In the genomic region with DNA sequence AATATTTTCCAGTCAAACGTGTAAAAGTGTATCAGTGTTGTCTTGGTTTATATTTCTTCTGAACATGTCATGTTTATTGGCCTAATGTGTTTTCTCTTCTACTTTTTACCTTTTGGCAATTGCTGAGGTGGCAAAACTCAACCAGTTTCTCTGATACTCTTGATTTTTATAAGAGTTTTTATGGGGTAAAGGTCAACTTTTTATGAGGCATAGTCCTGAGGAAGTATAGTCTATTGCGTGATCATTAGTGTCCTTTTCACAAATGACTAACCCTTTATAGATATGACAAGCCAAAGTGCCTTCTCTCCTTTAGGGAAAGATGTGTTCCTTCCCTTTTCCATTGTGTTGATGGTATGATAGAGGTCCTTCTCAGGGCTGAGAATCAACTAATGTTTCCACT, we compare ENCODE assay signal across 1 cellular context.
TF ChIP-seq lines count a peak whose summit lies in the region.

No MANE protein-coding gene starts in this region.

TF ChIP-seq in K562, 482 proteins besides CTCF, POLR2A, EP300 and RAD21:
- TF ChIP-seq RERE (CRISPR knock-in tag; IDR thresholded peaks at IDR 0.05; ENCODE audit: borderline replicate concordance) = no peak
- TF ChIP-seq MAFK (IDR thresholded peaks at IDR 0.05; ENCODE audit: low read length) = peak; percentile 44; the same call in 1 of the 2 replicates
- TF ChIP-seq ZSCAN32 (CRISPR knock-in tag; IDR thresholded peaks at IDR 0.05) = no peak
- TF ChIP-seq ZNF316 (IDR thresholded peaks at IDR 0.05) = peak; percentile 82
- peak; percentile 68 for TF ChIP-seq MAFG (tag; conservative IDR thresholded peaks at IDR 0.05)
- TF ChIP-seq C11orf30 (IDR thresholded peaks at IDR 0.05; ENCODE audit: low read depth) = peak; percentile 63; the same call in 1 of the 2 replicates
- TF ChIP-seq MAFF (IDR thresholded peaks at IDR 0.05; ENCODE audit: low read length) = peak; percentile 65
- no peak for TF ChIP-seq ETV5 (CRISPR knock-in tag; IDR thresholded peaks at IDR 0.05; ENCODE audit: low read depth)
- TF ChIP-seq ASH1L (IDR thresholded peaks at IDR 0.05; ENCODE audit: borderline replicate concordance, low read depth, partially characterized antibody) = no peak
